ENCODE assay signal across 8 cellular contexts in genomic region chr17:75808905-75809621, GRCh38. TPM values are rescaled to one million over a fixed set of nuclear protein-coding genes. Genes with fewer than 3 reads are reported as not detected.
DNase-seq lines count a peak whose midpoint lies in the region; ATAC-seq lines count a peak whose summit lies in the region.

No MANE protein-coding gene starts in this region.

- H3K4me3 ChIP-seq in thymus (ENCODE audit: low read length) = no peak overlapping the region

- DNase-seq in DMS 273 (lab: John Stamatoyannopoulos, UW; ENCODE audit: unreplicated experiment) (peak; percentile 47), DMS 273 treated with DMSO at 0.1 percent for 48 hours (lab: John Stamatoyannopoulos, UW) (no peak), SK-N-DZ (ENCODE audit: low spot score) (peak; percentile 94), left cardiac atrium (peak; percentile 78), NCI-H510A (lab: John Stamatoyannopoulos, UW) (no peak)
- no peak for DNase-seq in activated CD8-positive, alpha-beta memory T cell treated with anti-CD3 and anti-CD28 coated beads, Interleukin-2, amount 50 U/mL, for 4 hours
- no peak for DNase-seq in stimulated activated CD4-positive, alpha-beta T cell treated with anti-CD3 and anti-CD28 coated beads, Interleukin-12 subunit alpha, Interleukin-12 subunit beta, amount 100 ng/mL, for 4 hours

- intact Hi-C loops in left cardiac atrium (cut with DNase I) = no loop called here

- no peaks in the 10 kb centered on the region for H3K27me3 ChIP-seq in thymus (ENCODE audit: control insufficient read depth, insufficient read depth)

- WGBS in thymus = 96% methylated on average over 18 of the region's 18 CpGs

- no peaks in the 10 kb centered on the region for H3K9me3 ChIP-seq in thymus (ENCODE audit: control insufficient read depth)

- peaks cover 58% of the 10 kb centered on the region for H3K36me3 ChIP-seq in thymus (ENCODE audit: control insufficient read depth, insufficient read depth)

- no peaks in the 10 kb centered on the region for H3K4me1 ChIP-seq in thymus (ENCODE audit: control insufficient read depth, insufficient read depth, low read length)

- H3K27ac ChIP-seq in thymus (ENCODE audit: low read depth) = peak overlapping the region; percentile 5

- ATAC-seq in left cardiac atrium = peak; percentile 65 to 84

RNA-seq across cellular contexts. Expression of gene UNK, which starts 24.5 kb away (rescaled TPM):
- 115 and 128 TPM in 2 replicates for polyA plus RNA-seq in SK-N-DZ (2014; cell fraction: cytosol; rRNA removed)
- 135 and 145 TPM in 2 replicates for polyA plus RNA-seq in SK-N-DZ (2014; cell fraction: nucleus; rRNA removed)
- 10 to 100 TPM; 15.8 to 17.8 TPM for total RNA-seq in left cardiac atrium
- 31.6 TPM for polyA plus RNA-seq in thymus

RNA-seq across cellular contexts. Expression of gene UNC13D, which starts 35.1 kb away (rescaled TPM):
- polyA plus RNA-seq in SK-N-DZ (2014; cell fraction: cytosol; rRNA removed) = 13.1 and 17.0 TPM in 2 replicates
- polyA plus RNA-seq in SK-N-DZ (2014; cell fraction: nucleus; rRNA removed) = 60.0 and 69.4 TPM in 2 replicates
- 10 to 100 TPM; 22.1 to 34.0 TPM for total RNA-seq in left cardiac atrium
- polyA plus RNA-seq in thymus = 59.1 TPM

RNA-seq across cellular contexts. Expression of gene GALK1, which starts 44.1 kb away (rescaled TPM):
- 31.3 and 40.1 TPM in 2 replicates for polyA plus RNA-seq in SK-N-DZ (2014; cell fraction: cytosol; rRNA removed)
- polyA plus RNA-seq in SK-N-DZ (2014; cell fraction: nucleus; rRNA removed) = 40.1 and 54.0 TPM in 2 replicates
- 10 to 100 TPM; 22.0 to 22.9 TPM for total RNA-seq in left cardiac atrium
- 32.6 TPM for polyA plus RNA-seq in thymus

RNA-seq across cellular contexts. Expression of gene WBP2, which starts 46.1 kb away (rescaled TPM):
- polyA plus RNA-seq in SK-N-DZ (2014; cell fraction: cytosol; rRNA removed) = 38.6 and 39.1 TPM in 2 replicates
- polyA plus RNA-seq in SK-N-DZ (2014; cell fraction: nucleus; rRNA removed) = 25.3 and 25.4 TPM in 2 replicates
- total RNA-seq in left cardiac atrium = 100 to 1,000 TPM; 106 to 122 TPM
- polyA plus RNA-seq in thymus = 96.9 TPM

Comparison
In these comparisons a context has a peak if more than half of its experiments do, and no peak if none do; other contexts are left out.
1. DNase-seq: peak in DMS 273 (single experiment), SK-N-DZ (single experiment) and left cardiac atrium (single experiment); none in DMS 273 treated with DMSO at 0.1 percent for 48 hours (single experiment), activated CD8-positive, alpha-beta memory T cell treated with anti-CD3 and anti-CD28 coated beads, Interleukin-2, amount 50 U/mL, for 4 hours (single experiment), stimulated activated CD4-positive, alpha-beta T cell treated with anti-CD3 and anti-CD28 coated beads, Interleukin-12 subunit alpha, Interleukin-12 subunit beta, amount 100 ng/mL, for 4 hours (single experiment) and NCI-H510A (single experiment).